ENCODE assay signal across 9 cellular contexts in the genomic region with DNA sequence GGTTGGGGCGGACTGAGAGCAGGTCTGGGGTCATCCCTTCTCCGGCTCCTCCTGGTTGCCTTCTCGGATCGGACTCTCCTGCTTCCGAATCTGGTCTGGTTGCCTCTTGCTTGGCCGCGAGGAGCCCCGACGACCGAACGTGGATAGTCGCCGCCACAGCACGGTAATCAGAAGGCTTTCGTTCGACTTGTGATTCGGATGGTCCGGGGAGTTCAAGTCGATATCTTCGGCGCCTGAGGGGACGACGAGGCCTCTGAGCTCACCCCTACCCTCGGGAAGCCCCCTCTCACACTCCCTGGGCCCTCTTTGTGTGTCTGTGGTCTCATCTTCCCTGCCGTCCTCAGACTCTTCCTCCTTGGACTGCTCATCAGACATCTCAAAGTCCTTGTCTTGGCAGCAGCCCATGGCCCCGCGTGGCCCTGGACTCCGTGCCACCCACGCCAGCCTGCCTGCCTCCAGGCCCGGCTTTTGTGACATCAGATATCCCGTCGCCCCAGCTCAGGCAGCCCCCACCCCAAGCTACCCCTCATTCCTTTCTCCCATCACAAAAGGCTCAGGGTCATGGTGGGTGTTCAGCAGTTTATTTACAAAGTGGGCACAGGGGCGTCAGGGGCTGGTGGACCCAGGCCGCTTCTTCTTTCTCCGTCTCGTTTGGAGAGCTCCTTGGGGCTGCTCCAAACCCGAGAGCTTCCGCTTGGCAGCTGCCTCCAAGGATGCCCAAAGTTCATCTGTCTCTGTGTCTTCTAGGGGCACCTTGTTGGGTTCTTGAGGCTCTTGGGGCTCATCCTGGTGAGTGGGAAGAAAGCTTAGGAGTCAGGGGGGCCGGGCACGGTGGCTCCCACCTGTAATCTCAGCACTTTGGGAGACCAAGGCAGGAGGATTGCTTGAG. TPM values are rescaled to one million over a fixed set of nuclear protein-coding genes. Genes with fewer than 3 reads are reported as not detected.
A peak's percentile ranks its signal among the peaks of the same experiment; 100 is the strongest.
DNase-seq lines count a peak whose midpoint lies in the region; ATAC-seq and TF ChIP-seq lines count a peak whose summit lies in the region.
"Had no signal": no experiment of that assay in that cellular context is flagged by ENCODE, and none has a peak within 500 bp of the region (broad histone marks: within the 10 kb centered on the region; RNA-seq: fewer than 3 reads in every experiment).

A gene (minus strand): TSS at position 496 of the 889 bp plus-strand sequence.

- H3K4me3 Mint-ChIP-seq in T-helper 2 cell treated with Interferon-gamma antibody and Interleukin-4, amounts not matched to agents 5 μg/mL and 100 μg/mL, for 36 hours, result peak within 1 kb of the TSS; percentile 91
- peak within 1 kb of the TSS; percentile 93 for H3K4me3 Mint-ChIP-seq in activated T-helper 1 cell treated with anti-CD3 and anti-CD28 coated beads, Interleukin-12 subunit alpha, Interleukin-12 subunit beta, Interleukin-2, Interleukin-4 antibody, amounts not matched to agents 30 ng/mL and 10 ng/mL and 1 ng/mL, durations not matched to agents 14 hours and 24 hours and 36 hours

- H3K4me3 ChIP-seq in right cardiac atrium (ENCODE audit: low read length), result peak within 1 kb of the TSS; percentile 86
- H3K4me3 ChIP-seq in sigmoid colon, result peak within 1 kb of the TSS; percentile 77 to 90 (median 84)

- DNase-seq in T-helper 2 cell treated with Interferon-gamma antibody and Interleukin-4, amounts not matched to agents 5 μg/mL and 100 μg/mL, for 36 hours (ENCODE audit: low spot score), result no peak
- no peak for DNase-seq in T-helper 2 cell
- no peak for DNase-seq in activated T-helper 1 cell treated with anti-CD3 and anti-CD28 coated beads, Interleukin-12 subunit alpha, Interleukin-12 subunit beta, Interleukin-2, Interleukin-4 antibody, amounts not matched to agents 30 ng/mL and 10 ng/mL and 1 ng/mL, durations not matched to agents 14 hours and 24 hours and 36 hours (ENCODE audit: low spot score)
- DNase-seq in right cardiac atrium, result peak; percentile 47 to 71 (median 68)
- peak; percentile 75 for DNase-seq in sigmoid colon
- no peak for DNase-seq in globus pallidus (ENCODE audit: low spot score)
- no peak for DNase-seq in NCI-H1092 (lab: John Stamatoyannopoulos, UW)

- peak within 1 kb of the TSS; percentile 96 for H3K27ac ChIP-seq in right cardiac atrium (ENCODE audit: low read length)
- peak within 1 kb of the TSS; percentile 95 to 99 (median 96) for H3K27ac ChIP-seq in sigmoid colon

- H3K36me3 Mint-ChIP-seq in T-helper 2 cell treated with Interferon-gamma antibody and Interleukin-4, amounts not matched to agents 5 μg/mL and 100 μg/mL, for 36 hours (ENCODE audit: low read depth), result peaks cover 34% of the 10 kb centered on the region
- peaks cover 40% of the 10 kb centered on the region for H3K36me3 Mint-ChIP-seq in activated T-helper 1 cell treated with anti-CD3 and anti-CD28 coated beads, Interleukin-12 subunit alpha, Interleukin-12 subunit beta, Interleukin-2, Interleukin-4 antibody, amounts not matched to agents 30 ng/mL and 10 ng/mL and 1 ng/mL, durations not matched to agents 14 hours and 24 hours and 36 hours (ENCODE audit: low read depth)

- intact Hi-C loops in activated T-helper 1 cell treated with anti-CD3 and anti-CD28 coated beads, Interleukin-12 subunit alpha, Interleukin-12 subunit beta, Interleukin-2, Interleukin-4 antibody, amounts not matched to agents 30 ng/mL and 10 ng/mL and 1 ng/mL, durations not matched to agents 14 hours and 24 hours and 36 hours (cut with micrococcal nuclease), result loop anchor here (1.0 kb wide), 10 partner anchors 24 to 123 kb away; a partner anchor contains a TSS
- intact Hi-C loops in right cardiac atrium (cut with DNase I) (loop anchor here in 1 of 4 donors (5.0 kb wide), 1 partner anchor 40 kb away; a partner anchor contains a TSS), sigmoid colon (cut with DNase I) (loop anchor here (5.0 kb wide), 2 partner anchors 40 to 105 kb away; a partner anchor contains a TSS)

- no peaks in the 10 kb centered on the region for H3K27me3 Mint-ChIP-seq in T-helper 2 cell treated with Interferon-gamma antibody and Interleukin-4, amounts not matched to agents 5 μg/mL and 100 μg/mL, for 36 hours (ENCODE audit: low read depth)
- H3K27me3 Mint-ChIP-seq in activated T-helper 1 cell treated with anti-CD3 and anti-CD28 coated beads, Interleukin-12 subunit alpha, Interleukin-12 subunit beta, Interleukin-2, Interleukin-4 antibody, amounts not matched to agents 30 ng/mL and 10 ng/mL and 1 ng/mL, durations not matched to agents 14 hours and 24 hours and 36 hours (ENCODE audit: insufficient read depth), result no peaks in the 10 kb centered on the region

- H3K27ac Mint-ChIP-seq in T-helper 2 cell treated with Interferon-gamma antibody and Interleukin-4, amounts not matched to agents 5 μg/mL and 100 μg/mL, for 36 hours, result peak within 1 kb of the TSS; percentile 99
- peak within 1 kb of the TSS; percentile 99 for H3K27ac Mint-ChIP-seq in activated T-helper 1 cell treated with anti-CD3 and anti-CD28 coated beads, Interleukin-12 subunit alpha, Interleukin-12 subunit beta, Interleukin-2, Interleukin-4 antibody, amounts not matched to agents 30 ng/mL and 10 ng/mL and 1 ng/mL, durations not matched to agents 14 hours and 24 hours and 36 hours

- TF ChIP-seq CTCF in sigmoid colon (IDR thresholded peaks at IDR 0.05), result no peak

- peaks cover 3 to 45% (median 12%) of the 10 kb centered on the region in 4 donors for H3K36me3 ChIP-seq in sigmoid colon

- H3K4me1 ChIP-seq in right cardiac atrium (ENCODE audit: control insufficient read depth, insufficient read depth, low read length) (peaks cover 9% of the 10 kb centered on the region), sigmoid colon (peaks cover 0 to 54% (median 46%) of the 10 kb centered on the region in 4 donors)

- no peaks in the 10 kb centered on the region for H3K9me3 Mint-ChIP-seq in T-helper 2 cell treated with Interferon-gamma antibody and Interleukin-4, amounts not matched to agents 5 μg/mL and 100 μg/mL, for 36 hours
- H3K9me3 Mint-ChIP-seq in activated T-helper 1 cell treated with anti-CD3 and anti-CD28 coated beads, Interleukin-12 subunit alpha, Interleukin-12 subunit beta, Interleukin-2, Interleukin-4 antibody, amounts not matched to agents 30 ng/mL and 10 ng/mL and 1 ng/mL, durations not matched to agents 14 hours and 24 hours and 36 hours, result no peaks in the 10 kb centered on the region

- TF ChIP-seq EP300 in sigmoid colon (IDR thresholded peaks at IDR 0.05), result no peak

- H3K4me1 Mint-ChIP-seq in T-helper 2 cell treated with Interferon-gamma antibody and Interleukin-4, amounts not matched to agents 5 μg/mL and 100 μg/mL, for 36 hours (ENCODE audit: low read depth), result peaks cover 23% of the 10 kb centered on the region
- H3K4me1 Mint-ChIP-seq in activated T-helper 1 cell treated with anti-CD3 and anti-CD28 coated beads, Interleukin-12 subunit alpha, Interleukin-12 subunit beta, Interleukin-2, Interleukin-4 antibody, amounts not matched to agents 30 ng/mL and 10 ng/mL and 1 ng/mL, durations not matched to agents 14 hours and 24 hours and 36 hours (ENCODE audit: low read depth), result peaks cover 43% of the 10 kb centered on the region

- no peak for TF ChIP-seq POLR2A in sigmoid colon (IDR thresholded peaks at IDR 0.05)

- no peaks in the 10 kb centered on the region for H3K9me3 ChIP-seq in right cardiac atrium (ENCODE audit: control insufficient read depth, low read length)
- no peaks in the 10 kb centered on the region for H3K9me3 ChIP-seq in sigmoid colon

- no peaks in the 10 kb centered on the region for H3K27me3 ChIP-seq in right cardiac atrium (ENCODE audit: control insufficient read depth, insufficient read depth)
- no peaks in the 10 kb centered on the region for H3K27me3 ChIP-seq in sigmoid colon

- 10% methylated on average over 40 of the region's 40 CpGs for WGBS in right cardiac atrium
- WGBS in sigmoid colon, 2 donors, result 9 to 20% methylated on average over 40 of the region's 40 CpGs

- peak; percentile 6 for ATAC-seq in HG03135 (IDR thresholded peaks at IDR 0.05; ENCODE audit: unreplicated experiment)
- peak; percentile 5 for ATAC-seq in right cardiac atrium

RNA-seq across cellular contexts. Expression of the gene that starts here (rescaled TPM):
- 1.2 and 1.3 TPM in 2 replicates for total RNA-seq in activated T-helper 1 cell treated with anti-CD3 and anti-CD28 coated beads, Interleukin-12 subunit alpha, Interleukin-12 subunit beta, Interleukin-2, Interleukin-4 antibody, amounts not matched to agents 30 ng/mL and 10 ng/mL and 1 ng/mL, durations not matched to agents 14 hours and 24 hours and 36 hours
- total RNA-seq in right cardiac atrium (not detected), sigmoid colon (1 to 10 TPM in 1 of 4 donors, not detected in 3; 2.1 TPM)
- polyA plus RNA-seq in right cardiac atrium (not detected), sigmoid colon (not detected)
- total RNA-seq: dermis microvascular lymphatic vessel endothelial cell had no signal

Comparison
In these comparisons a context has a peak if more than half of its experiments do, and no peak if none do; other contexts are left out.
1. Peak in DNase-seq, ATAC-seq, H3K4me3 ChIP-seq and H3K27ac ChIP-seq in right cardiac atrium; RNA of the gene not detected or under 1 TPM.